ENCODE assay signal across 16 cellular contexts in genomic region chr7:117784315-117784714, GRCh38.
"Had no signal": no experiment of that assay in that cellular context is flagged by ENCODE, and none has a peak within 500 bp of the region (broad histone marks: within the 10 kb centered on the region; RNA-seq: fewer than 3 reads in every experiment).

No MANE protein-coding gene starts in this region.

- H3K9me3 ChIP-seq: colonic mucosa, gastroesophageal sphincter, left lung, prostate gland, spleen had no signal

- H3K4me3 Mint-ChIP-seq: activated CD4-positive, alpha-beta T cell treated with anti-CD3 and anti-CD28 coated beads, Interleukin-2, amount 10 ng/mL, durations not matched to agents 24 days and 14 days; natural killer cell treated with Interleukin-12 subunit alpha and Interleukin-12 subunit beta and Interleukin-15 and Interleukin-18, amount 100 ng/mL, for 72 hours; stimulated activated naive B cell treated with anti-CD40 and anti-IgM and Interleukin-4, amounts not matched to agents 10 μg/mL and 1 μg/mL and 100 μg/mL, for 72 hours; WTC11 had no signal

- DNase-seq: activated CD4-positive, alpha-beta T cell treated with anti-CD3 and anti-CD28 coated beads, Interleukin-2, amount 10 ng/mL, durations not matched to agents 24 days and 14 days; activated naive CD4-positive, alpha-beta T cell treated with Interleukin-2 at 50 U/mL for 16 hours; colonic mucosa; effector CD4-positive, alpha-beta T cell; islet precursor cell; left lung; occipital lobe; spleen; stimulated activated CD4-positive, alpha-beta T cell treated with anti-CD3 and anti-CD28 coated beads, Interleukin-2, amount 100 ng/mL, for 24 hours; stimulated activated naive B cell treated with anti-CD40 and anti-IgM and Interleukin-4, amounts not matched to agents 10 μg/mL and 1 μg/mL and 100 μg/mL, for 72 hours; trophoblast cell had no signal

- H3K27ac ChIP-seq: colonic mucosa, gastroesophageal sphincter, left lung, prostate gland, spleen had no signal

- H3K36me3 Mint-ChIP-seq: natural killer cell treated with Interleukin-12 subunit alpha and Interleukin-12 subunit beta and Interleukin-15 and Interleukin-18, amount 100 ng/mL, for 72 hours; stimulated activated naive B cell treated with anti-CD40 and anti-IgM and Interleukin-4, amounts not matched to agents 10 μg/mL and 1 μg/mL and 100 μg/mL, for 72 hours had no signal

- H3K4me1 Mint-ChIP-seq: activated CD4-positive, alpha-beta T cell treated with anti-CD3 and anti-CD28 coated beads, Interleukin-2, amount 10 ng/mL, durations not matched to agents 24 days and 14 days had no signal

- H3K27me3 Mint-ChIP-seq: activated CD4-positive, alpha-beta T cell treated with anti-CD3 and anti-CD28 coated beads, Interleukin-2, amount 10 ng/mL, durations not matched to agents 24 days and 14 days; natural killer cell treated with Interleukin-12 subunit alpha and Interleukin-12 subunit beta and Interleukin-15 and Interleukin-18, amount 100 ng/mL, for 72 hours had no signal

- H3K4me3 ChIP-seq: colonic mucosa, gastroesophageal sphincter, left lung, prostate gland, spleen had no signal

- H3K4me1 ChIP-seq: colonic mucosa, left lung, prostate gland, spleen had no signal

- H3K27ac Mint-ChIP-seq: activated CD4-positive, alpha-beta T cell treated with anti-CD3 and anti-CD28 coated beads, Interleukin-2, amount 10 ng/mL, durations not matched to agents 24 days and 14 days; natural killer cell treated with Interleukin-12 subunit alpha and Interleukin-12 subunit beta and Interleukin-15 and Interleukin-18, amount 100 ng/mL, for 72 hours; stimulated activated naive B cell treated with anti-CD40 and anti-IgM and Interleukin-4, amounts not matched to agents 10 μg/mL and 1 μg/mL and 100 μg/mL, for 72 hours; WTC11 had no signal

- H3K36me3 ChIP-seq: colonic mucosa, gastroesophageal sphincter, left lung, prostate gland, spleen had no signal

- H3K27me3 ChIP-seq: colonic mucosa, gastroesophageal sphincter, left lung, spleen had no signal

- ATAC-seq: gastroesophageal sphincter; left lung; natural killer cell treated with Interleukin-12 subunit alpha and Interleukin-12 subunit beta and Interleukin-15 and Interleukin-18, amount 100 ng/mL, for 72 hours; sciatic nerve; stimulated activated naive B cell treated with anti-CD40 and anti-IgM and Interleukin-4, amounts not matched to agents 10 μg/mL and 1 μg/mL and 100 μg/mL, for 72 hours; WTC11 had no signal

- H3K9me3 Mint-ChIP-seq: activated CD4-positive, alpha-beta T cell treated with anti-CD3 and anti-CD28 coated beads, Interleukin-2, amount 10 ng/mL, durations not matched to agents 24 days and 14 days; natural killer cell treated with Interleukin-12 subunit alpha and Interleukin-12 subunit beta and Interleukin-15 and Interleukin-18, amount 100 ng/mL, for 72 hours; WTC11 had no signal
